In the genomic region with DNA sequence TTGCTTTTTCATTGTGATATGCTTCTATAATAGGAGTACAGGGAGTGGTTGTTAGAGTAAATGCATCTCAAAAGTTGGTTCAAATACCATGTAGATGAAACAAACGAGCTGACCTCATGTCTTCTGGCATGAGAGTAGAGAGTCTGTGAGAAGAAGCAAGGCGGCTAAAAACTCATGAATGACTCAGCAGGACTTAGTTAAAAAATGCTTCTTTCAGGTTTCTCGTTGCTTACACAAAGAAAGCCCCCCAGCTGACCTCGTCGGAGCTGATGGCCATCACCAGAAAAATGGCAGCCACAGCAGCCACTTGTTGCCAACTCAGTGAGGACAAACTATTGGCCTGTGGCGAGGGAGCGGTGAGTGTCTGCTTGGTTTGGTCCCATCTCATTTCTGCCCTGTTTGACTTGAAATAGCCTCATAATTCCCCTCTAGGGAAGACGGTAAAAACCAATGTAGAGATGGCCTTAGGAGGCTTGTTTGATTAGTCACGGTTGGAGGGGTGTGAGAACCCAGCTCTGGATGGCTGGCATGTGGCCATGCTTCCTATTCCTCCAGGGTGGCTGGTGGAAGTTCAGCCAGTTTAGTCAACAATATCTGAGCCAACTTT, we compare ENCODE assay signal across 1 cellular context.
A peak's percentile ranks its signal among the peaks of the same experiment; 100 is the strongest.
TF ChIP-seq lines count a peak whose summit lies in the region.

No MANE protein-coding gene starts in this region.

TF ChIP-seq in H1, 55 proteins besides CTCF, POLR2A, EP300 and RAD21:
- TF ChIP-seq SP1 (IDR thresholded peaks at IDR 0.05; ENCODE audit: low read depth, low read length): no peak
- no peak for TF ChIP-seq POLR2AphosphoS5 (IDR thresholded peaks at IDR 0.05; ENCODE audit: low read depth, low read length)
- 0 out of 2 replicates have a peak, but pooled peaks have one; percentile 22 for TF ChIP-seq TAF1 (IDR thresholded peaks at IDR 0.05; ENCODE audit: low read depth, low read length)
- TF ChIP-seq SRF (IDR thresholded peaks at IDR 0.05; ENCODE audit: low read depth, low read length): no peak
- TF ChIP-seq CTBP2 (IDR thresholded peaks at IDR 0.05; ENCODE audit: borderline replicate concordance, insufficient read depth, insufficient read length, low read length): no peak
- peak; percentile 92 for TF ChIP-seq BACH1 (IDR thresholded peaks at IDR 0.05; ENCODE audit: low read length)
- TF ChIP-seq HDAC2 (IDR thresholded peaks at IDR 0.05; ENCODE audit: borderline replicate concordance in 1 of 2, low read depth in 2 of 2, low read length in 2 of 2): no peak
- no peak for TF ChIP-seq PHF8 (conservative IDR thresholded peaks at IDR 0.05; ENCODE audit: low read depth, low read length)
- no peak for TF ChIP-seq ASH2L (IDR thresholded peaks at IDR 0.05; ENCODE audit: low read length)
- peak; percentile 79; the same call in 1 of the 2 replicates for TF ChIP-seq YY1 (IDR thresholded peaks at IDR 0.05; ENCODE audit: low read depth, low read length)
- TF ChIP-seq SUZ12 (IDR thresholded peaks at IDR 0.05; ENCODE audit: low read length): no peak
- TF ChIP-seq E2F6 (IDR thresholded peaks at IDR 0.05): peak; percentile 42; the same call in 1 of the 2 replicates
- TF ChIP-seq EZH2 (IDR thresholded peaks at IDR 0.05; ENCODE audit: low read depth, low read length, severe bottlenecking): no peak
- no peak for TF ChIP-seq CHD2 (IDR thresholded peaks at IDR 0.05; ENCODE audit: low read length)
- TF ChIP-seq CBX5 (IDR thresholded peaks at IDR 0.05; ENCODE audit: low read depth, low read length): no peak
- no peak for TF ChIP-seq CHD1 (IDR thresholded peaks at IDR 0.05; ENCODE audit: low read depth, low read length)
- no peak for TF ChIP-seq TCF12 (IDR thresholded peaks at IDR 0.05; ENCODE audit: low read depth, low read length)
- TF ChIP-seq, protein P1, sequence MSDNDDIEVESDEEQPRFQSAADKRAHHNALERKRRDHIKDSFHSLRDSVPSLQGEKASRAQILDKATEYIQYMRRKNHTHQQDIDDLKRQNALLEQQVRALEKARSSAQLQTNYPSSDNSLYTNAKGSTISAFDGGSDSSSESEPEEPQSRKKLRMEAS (IDR thresholded peaks at IDR 0.05): peak; percentile 66
- TF ChIP-seq ATF3 (IDR thresholded peaks at IDR 0.05; ENCODE audit: insufficient read depth, low read depth, low read length): no peak
- no peak for TF ChIP-seq RBBP5 (IDR thresholded peaks at IDR 0.05; ENCODE audit: borderline replicate concordance, low read depth, low read length)
- no peak for TF ChIP-seq SP2 (IDR thresholded peaks at IDR 0.05; ENCODE audit: low read length)
- TF ChIP-seq TBP (IDR thresholded peaks at IDR 0.05; ENCODE audit: low read depth, low read length): no peak
- no peak for TF ChIP-seq BRCA1 (IDR thresholded peaks at IDR 0.05; ENCODE audit: low read depth, low read length)
- TF ChIP-seq SP4 (IDR thresholded peaks at IDR 0.05; ENCODE audit: low read length): no peak
- TF ChIP-seq MAFK (IDR thresholded peaks at IDR 0.05; ENCODE audit: low read depth, low read length): peak; percentile 85
- TF ChIP-seq ZNF274 (IDR thresholded peaks at IDR 0.05; ENCODE audit: borderline replicate concordance, extremely low read depth, low read length): no peak
- no peak for TF ChIP-seq HDAC6 (IDR thresholded peaks at IDR 0.05; ENCODE audit: low read depth, low read length)
- TF ChIP-seq POU5F1 (IDR thresholded peaks at IDR 0.05; ENCODE audit: low read depth, low read length): no peak
- no peak for TF ChIP-seq TEAD4 (IDR thresholded peaks at IDR 0.05; ENCODE audit: low read depth, low read length)
- no peak for TF ChIP-seq SIN3A (conservative IDR thresholded peaks at IDR 0.05 in 1 of 2, IDR thresholded peaks at IDR 0.05 in 1 of 2; ENCODE audit: low read depth in 1 of 2, low read length in 2 of 2)
- TF ChIP-seq, protein P2, sequence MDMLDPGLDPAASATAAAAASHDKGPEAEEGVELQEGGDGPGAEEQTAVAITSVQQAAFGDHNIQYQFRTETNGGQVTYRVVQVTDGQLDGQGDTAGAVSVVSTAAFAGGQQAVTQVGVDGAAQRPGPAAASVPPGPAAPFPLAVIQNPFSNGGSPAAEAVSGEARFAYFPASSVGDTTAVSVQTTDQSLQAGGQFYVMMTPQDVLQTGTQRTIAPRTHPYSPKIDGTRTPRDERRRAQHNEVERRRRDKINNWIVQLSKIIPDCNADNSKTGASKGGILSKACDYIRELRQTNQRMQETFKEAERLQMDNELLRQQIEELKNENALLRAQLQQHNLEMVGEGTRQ (IDR thresholded peaks at IDR 0.05; ENCODE audit: low read length): no peak
- TF ChIP-seq RNF2 (IDR thresholded peaks at IDR 0.05; ENCODE audit: borderline replicate concordance, low read depth, low read length, missing control alignments, poor library complexity, severe bottlenecking): no peak
